Comparison of ENCODE assay signal across 9 cellular contexts in the genomic region with DNA sequence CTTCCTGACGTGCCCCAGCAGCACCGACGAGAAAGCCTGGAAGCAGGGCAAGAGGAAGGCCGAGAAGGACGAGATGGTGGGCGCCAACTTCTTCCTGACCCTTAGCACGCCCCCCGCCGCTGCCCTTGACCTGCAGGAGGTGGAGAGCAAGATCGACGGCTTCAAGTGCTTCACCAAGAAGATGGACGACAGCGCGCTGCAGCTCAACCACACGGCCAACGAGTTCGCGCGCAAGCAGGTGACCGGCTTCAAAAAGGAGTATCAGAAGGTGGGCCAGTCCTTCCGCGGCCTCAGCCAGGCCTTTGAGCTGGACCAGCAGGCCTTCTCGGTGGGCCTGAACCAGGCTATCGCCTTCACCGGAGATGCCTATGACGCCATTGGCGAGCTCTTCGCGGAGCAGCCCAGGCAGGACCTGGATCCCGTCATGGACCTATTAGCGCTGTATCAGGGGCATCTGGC. TPM values are rescaled to one million over a fixed set of nuclear protein-coding genes. Genes with fewer than 3 reads are reported as not detected.
DNase-seq lines count a peak whose midpoint lies in the region; ATAC-seq, FAIRE-seq and TF ChIP-seq lines count a peak whose summit lies in the region.
"Had no signal": no experiment of that assay in that cellular context is flagged by ENCODE, and none has a peak within 500 bp of the region (broad histone marks: within the 10 kb centered on the region; RNA-seq: fewer than 3 reads in every experiment).

No MANE protein-coding gene starts in this region.

- intact Hi-C loops in activated CD4-positive, alpha-beta T cell treated with anti-CD3 and anti-CD28 coated beads for 36 hours (cut with DNase I, micrococcal nuclease), result loop anchor here (5.0 to 10.0 kb wide), 3 partner anchors 126 to 198 kb away; no protein-coding TSS in a partner anchor
- intact Hi-C loops in mammary epithelial cell (cut with micrococcal nuclease) (loop anchor here (5.0 kb wide), 1 partner anchor 183 kb away; no protein-coding TSS in a partner anchor), thyroid gland (cut with DNase I) (loop anchor here (5.0 kb wide), 2 partner anchors 248 to 348 kb away; no protein-coding TSS in a partner anchor)

- CTCF ChIA-PET in activated CD4-positive, alpha-beta T cell treated with anti-CD3 and anti-CD28 coated beads for 36 hours (lab: Charles Lee), result interaction anchor here (0.6 to 4.7 kb wide), 7 partner anchors 8 to 1186 kb away, joined by 3 to 57 read pairs (median 4); no protein-coding TSS in a partner anchor
- CTCF ChIA-PET in mammary epithelial cell (lab: Charles Lee; ENCODE audit: low non-redundant PET), result interaction anchor here (0.7 kb wide), 1 partner anchor 348 kb away, joined by 4 read pairs; no protein-coding TSS in a partner anchor

- no peaks in the 10 kb centered on the region for H3K9me3 ChIP-seq in mammary epithelial cell (replicated peaks; ENCODE audit: insufficient read depth, low read length)
- H3K9me3 ChIP-seq in thyroid gland, result no peaks in the 10 kb centered on the region

- DNase-seq in activated CD4-positive, alpha-beta T cell treated with anti-CD3 and anti-CD28 coated beads for 36 hours, result no peak
- DNase-seq in activated CD4-positive, alpha-beta T cell treated with anti-CD3 and anti-CD28 coated beads for 1 hour, result no peak
- DNase-seq in mammary epithelial cell, result no peak
- peak; percentile 3 for DNase-seq in medulla oblongata (ENCODE audit: extremely low spot score)
- DNase-seq in thyroid gland, result no peak
- no peak for DNase-seq in OCI-M2 (lab: John Stamatoyannopoulos, UW; ENCODE audit: unreplicated experiment)
- DNase-seq in D721Med (ENCODE audit: insufficient read length, low spot score), result no peak
- DNase-seq: activated CD4-positive, alpha-beta T cell treated with anti-CD3 and anti-CD28 coated beads for 48 hours had no signal

- H3K9me3 Mint-ChIP-seq in activated CD4-positive, alpha-beta T cell treated with anti-CD3 and anti-CD28 coated beads for 36 hours (ENCODE audit: low read depth), result no peaks in the 10 kb centered on the region

- H3K27me3 ChIP-seq in mammary epithelial cell (ENCODE audit: insufficient read depth, low read length) (no peaks in the 10 kb centered on the region), thyroid gland (no peaks in the 10 kb centered on the region)

- no peaks in the 10 kb centered on the region for H3K36me3 ChIP-seq in mammary epithelial cell (ENCODE audit: insufficient read depth, low read length)
- H3K36me3 ChIP-seq in thyroid gland, result no peaks in the 10 kb centered on the region

- H3K36me3 Mint-ChIP-seq in activated CD4-positive, alpha-beta T cell treated with anti-CD3 and anti-CD28 coated beads for 36 hours (ENCODE audit: low read depth), result no peaks in the 10 kb centered on the region

- FAIRE-seq in D721Med (lab: Jason Lieb, UNC), result no peak

- in situ Hi-C loops in mammary epithelial cell (cut with MboI; ENCODE audit: low sequenced_read_pairs in 2 of 2), result loop anchor here in 1 of 2 donors (5.0 kb wide), 1 partner anchor 328 kb away; no protein-coding TSS in a partner anchor

- no TSS peak for BruUV-seq in mammary epithelial cell (replicated peaks; lab: Mats Ljungman, UMichigan)

- peaks cover 61% of the 10 kb centered on the region for H3K79me2 ChIP-seq in mammary epithelial cell (ENCODE audit: insufficient read depth, low read length)

- no peak for TF ChIP-seq POLR2A in thyroid gland (IDR thresholded peaks at IDR 0.05)

- H3K27ac ChIP-seq in mammary epithelial cell (ENCODE audit: insufficient read depth, low read depth, low read length), result no peak overlapping the region
- H3K27ac ChIP-seq in thyroid gland, result peak overlapping the region in 2 of 3 donors; percentile 96 to 98

- H4K20me1 ChIP-seq in mammary epithelial cell (ENCODE audit: insufficient read depth, low read length), result no peaks in the 10 kb centered on the region

- no peak for ATAC-seq in activated CD4-positive, alpha-beta T cell treated with anti-CD3 and anti-CD28 coated beads for 36 hours
- ATAC-seq in HG02588 (IDR thresholded peaks at IDR 0.05; ENCODE audit: unreplicated experiment), result no peak

- no peak overlapping the region for H3K9ac ChIP-seq in mammary epithelial cell (ENCODE audit: insufficient read depth, low read length)

- H2AFZ ChIP-seq in mammary epithelial cell (ENCODE audit: low read depth, low read length), result no peak overlapping the region

- over 99% methylated on average over 16 of the region's 31 CpGs for WGBS in mammary epithelial cell (ENCODE audit: low coverage, missing lambda C conversion rate)
- WGBS in thyroid gland, 2 donors, result 80 to 88% methylated on average over 30 to 31 of the region's 31 CpGs

- dilution Hi-C loops in mammary epithelial cell (cut with HindIII; ENCODE audit: low sequenced_read_pairs), result no loop called here

- peak overlapping the region; percentile 86 for H3K4me2 ChIP-seq in mammary epithelial cell (ENCODE audit: insufficient read depth, low read depth, low read length)

- peaks cover 56% of the 10 kb centered on the region for H3K4me1 Mint-ChIP-seq in activated CD4-positive, alpha-beta T cell treated with anti-CD3 and anti-CD28 coated beads for 36 hours

- H3K4me3 ChIP-seq in mammary epithelial cell (replicated peaks in 1 of 3; ENCODE audit: insufficient read depth in 1 of 3, low read depth in 2 of 3, low read length in 3 of 3) (peak overlapping the region; percentile 50 to 81 (median 76)), thyroid gland (replicated peaks in 1 of 3) (peak overlapping the region in 2 of 3 donors; percentile 88 to 95)

- no peaks in the 10 kb centered on the region for H3K27me3 Mint-ChIP-seq in activated CD4-positive, alpha-beta T cell treated with anti-CD3 and anti-CD28 coated beads for 36 hours

- H3K27ac Mint-ChIP-seq in activated CD4-positive, alpha-beta T cell treated with anti-CD3 and anti-CD28 coated beads for 36 hours, result no peak overlapping the region

- H3K4me3 Mint-ChIP-seq in activated CD4-positive, alpha-beta T cell treated with anti-CD3 and anti-CD28 coated beads for 36 hours, result peak overlapping the region; percentile 71

- H3K4me1 ChIP-seq in mammary epithelial cell (ENCODE audit: insufficient read depth, low read length), result peaks cover 40% of the 10 kb centered on the region
- peaks cover 52 to 61% of the 10 kb centered on the region in 2 donors for H3K4me1 ChIP-seq in thyroid gland

- POLR2A ChIA-PET in activated CD4-positive, alpha-beta T cell treated with anti-CD3 and anti-CD28 coated beads for 36 hours (lab: Charles Lee), result no interaction called here

- TF ChIP-seq CTCF in mammary epithelial cell (conservative IDR thresholded peaks at IDR 0.05 in 1 of 2, IDR thresholded peaks at IDR 0.05 in 1 of 2; ENCODE audit: extremely low read depth in 1 of 2, insufficient read depth in 1 of 2, low read depth in 1 of 2, low read length in 2 of 2), result no peak
- TF ChIP-seq CTCF in thyroid gland (IDR thresholded peaks at IDR 0.05), result no peak
- TF ChIP-seq CTCF in D721Med (IDR thresholded peaks at IDR 0.05; ENCODE audit: insufficient read depth, missing control alignments), result no peak

RNA-seq across cellular contexts. Expression of gene SNX18, which starts 1.6 kb away (rescaled TPM):
- 1 to 10 TPM; 4.6 to 4.7 TPM for total RNA-seq in activated CD4-positive, alpha-beta T cell treated with anti-CD3 and anti-CD28 coated beads for 36 hours
- total RNA-seq in mammary epithelial cell (10 to 100 TPM; 22.6 to 84.0 TPM), thyroid gland (10 to 100 TPM; 50.4 to 89.4 (median 72.8) TPM)
- 7.6 TPM for polyA plus RNA-seq in mammary epithelial cell
- 10.5 TPM for polyA minus RNA-seq in mammary epithelial cell

Comparison
In these comparisons a context has a peak if more than half of its experiments do, and no peak if none do; other contexts are left out.
1. RNA of gene SNX18, which starts 1.6 kb away (total RNA-seq): 22.6 to 84.0 TPM in mammary epithelial cell and 50.4 to 89.4 TPM in thyroid gland; 4.6 to 4.7 TPM in activated CD4-positive, alpha-beta T cell treated with anti-CD3 and anti-CD28 coated beads for 36 hours; every median in the first group is over 4 times any median in the second.